ENCODE assay signal across 8 cellular contexts in the genomic region with DNA sequence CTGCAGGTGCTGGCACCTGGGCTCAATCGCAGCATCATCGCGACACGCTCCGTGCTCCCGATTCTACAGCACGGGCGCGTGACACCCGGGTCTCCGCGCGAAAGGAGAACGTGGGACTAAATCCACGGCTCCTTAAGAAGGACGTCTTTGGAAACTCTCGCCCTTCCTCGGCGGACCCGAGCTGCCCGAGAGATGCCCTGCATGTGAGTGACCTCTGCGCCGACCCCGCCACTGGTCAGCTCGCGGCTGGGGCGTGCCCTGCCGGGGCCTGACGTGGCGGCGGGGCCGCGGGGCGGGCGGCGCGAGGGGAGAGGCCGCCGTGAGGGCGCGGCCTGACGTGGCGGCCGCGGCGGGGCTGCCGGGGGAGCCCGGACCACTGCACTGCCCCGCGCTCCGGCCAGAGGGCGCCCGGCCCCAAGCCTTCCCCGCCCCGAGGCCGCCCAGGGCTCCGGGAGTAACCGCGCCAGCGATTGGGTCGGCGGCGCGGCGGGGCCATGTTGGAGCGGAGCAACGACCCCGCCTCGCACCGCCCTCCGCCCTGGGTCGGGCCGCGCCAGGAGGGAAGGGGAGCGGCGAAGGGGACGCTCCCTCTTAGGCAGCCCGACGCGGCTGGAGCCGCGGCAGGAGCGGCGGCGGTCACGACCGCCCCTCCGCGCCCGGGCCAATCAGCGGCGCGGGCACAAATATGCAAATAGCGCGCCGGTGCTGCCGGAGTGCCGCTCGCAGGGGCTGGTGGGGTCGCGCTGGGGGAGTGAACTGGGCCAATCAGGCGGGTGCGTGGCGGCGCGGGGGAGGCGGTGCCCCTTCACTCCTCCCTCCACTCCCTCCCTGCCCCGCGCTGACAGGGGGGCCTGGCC.
DNase-seq lines count a peak whose midpoint lies in the region; ATAC-seq lines count a peak whose summit lies in the region.

No MANE protein-coding gene starts in this region.

- DNase-seq in EL (peak; percentile 94), GOT3 (lab: John Stamatoyannopoulos, UW) (peak; percentile 90), LHCN-M2 (ENCODE audit: low read depth) (peak; percentile 92), RKO (ENCODE audit: low spot score) (peak; percentile 91), fibroblast of peridontal ligament (ENCODE audit: extremely low read depth) (peak; percentile 90)
- peak; percentile 97 for DNase-seq in natural killer cell treated with Interleukin-12 subunit alpha and Interleukin-12 subunit beta and Interleukin-15 and Interleukin-18, amount 100 ng/mL, for 72 hours (ENCODE audit: low spot score)
- DNase-seq in stimulated activated naive CD4-positive, alpha-beta T cell treated with Interleukin-2 at 50 U/mL for 16 hours (lab: John Stamatoyannopoulos, UW) = peak; percentile 94

- H3K4me3 Mint-ChIP-seq in activated T-helper 17 cell treated with anti-CD3 and anti-CD28 coated beads, Interleukin-2, amount 50 U/mL, for 72 hours = peak overlapping the region; percentile 83
- peak overlapping the region; percentile 94 for H3K4me3 Mint-ChIP-seq in natural killer cell treated with Interleukin-12 subunit alpha and Interleukin-12 subunit beta and Interleukin-15 and Interleukin-18, amount 100 ng/mL, for 72 hours

- no peaks in the 10 kb centered on the region for H3K27me3 Mint-ChIP-seq in activated T-helper 17 cell treated with anti-CD3 and anti-CD28 coated beads, Interleukin-2, amount 50 U/mL, for 72 hours
- H3K27me3 Mint-ChIP-seq in natural killer cell treated with Interleukin-12 subunit alpha and Interleukin-12 subunit beta and Interleukin-15 and Interleukin-18, amount 100 ng/mL, for 72 hours = no peaks in the 10 kb centered on the region

- H3K4me1 Mint-ChIP-seq in activated T-helper 17 cell treated with anti-CD3 and anti-CD28 coated beads, Interleukin-2, amount 50 U/mL, for 72 hours = no peaks in the 10 kb centered on the region
- peaks cover 16 to 23% of the 10 kb centered on the region in 2 donors for H3K4me1 Mint-ChIP-seq in natural killer cell treated with Interleukin-12 subunit alpha and Interleukin-12 subunit beta and Interleukin-15 and Interleukin-18, amount 100 ng/mL, for 72 hours (ENCODE audit: low read depth in 2 of 2)

- H3K27ac Mint-ChIP-seq in activated T-helper 17 cell treated with anti-CD3 and anti-CD28 coated beads, Interleukin-2, amount 50 U/mL, for 72 hours = peak overlapping the region; percentile 63
- peak overlapping the region; percentile 76 to 82 for H3K27ac Mint-ChIP-seq in natural killer cell treated with Interleukin-12 subunit alpha and Interleukin-12 subunit beta and Interleukin-15 and Interleukin-18, amount 100 ng/mL, for 72 hours

- peak; percentile 83 for ATAC-seq in activated T-helper 17 cell treated with anti-CD3 and anti-CD28 coated beads, Interleukin-2, amount 50 U/mL, for 72 hours (replicated peaks)
- ATAC-seq in natural killer cell treated with Interleukin-12 subunit alpha and Interleukin-12 subunit beta and Interleukin-15 and Interleukin-18, amount 100 ng/mL, for 72 hours = peak; percentile 93 to 94

- H3K9me3 Mint-ChIP-seq in activated T-helper 17 cell treated with anti-CD3 and anti-CD28 coated beads, Interleukin-2, amount 50 U/mL, for 72 hours = no peaks in the 10 kb centered on the region
- no peaks in the 10 kb centered on the region for H3K9me3 Mint-ChIP-seq in natural killer cell treated with Interleukin-12 subunit alpha and Interleukin-12 subunit beta and Interleukin-15 and Interleukin-18, amount 100 ng/mL, for 72 hours

- no peaks in the 10 kb centered on the region for H3K36me3 Mint-ChIP-seq in activated T-helper 17 cell treated with anti-CD3 and anti-CD28 coated beads, Interleukin-2, amount 50 U/mL, for 72 hours (ENCODE audit: low read depth)
- H3K36me3 Mint-ChIP-seq in natural killer cell treated with Interleukin-12 subunit alpha and Interleukin-12 subunit beta and Interleukin-15 and Interleukin-18, amount 100 ng/mL, for 72 hours = no peaks in the 10 kb centered on the region

Comparison
In these comparisons a context has a peak if more than half of its experiments do, and no peak if none do; other contexts are left out.
1. Peak in every context shown above with its lines: DNase-seq and ATAC-seq.